In the genomic region with DNA sequence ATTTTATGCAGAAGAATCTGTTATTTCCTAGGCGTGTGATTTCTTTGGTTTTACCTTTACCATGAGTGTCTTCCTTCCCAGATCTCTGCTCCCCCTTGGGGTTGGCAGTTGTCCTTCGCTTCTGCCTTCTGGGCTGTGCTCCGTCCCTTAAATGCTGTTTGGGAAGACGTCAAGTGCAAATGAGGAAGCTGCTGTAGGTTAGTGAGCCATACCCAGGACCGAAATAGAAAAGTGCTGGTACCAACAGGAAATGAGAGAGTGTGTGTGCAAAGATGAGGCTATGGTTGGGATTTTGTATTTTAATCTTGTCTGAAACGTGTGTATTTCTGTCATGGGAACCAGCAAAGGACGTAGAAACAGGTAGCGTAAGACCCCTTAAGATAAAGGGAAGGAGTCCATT, we compare ENCODE assay signal across 8 cellular contexts.
A peak's percentile ranks its signal among the peaks of the same experiment; 100 is the strongest.
DNase-seq lines count a peak whose midpoint lies in the region; ATAC-seq and TF ChIP-seq lines count a peak whose summit lies in the region.

No MANE protein-coding gene starts in this region.

- H2BK20ac ChIP-seq in H9 (ENCODE audit: low read depth, low read length, poor library complexity, severe bottlenecking), result no peak overlapping the region

- H3T11ph ChIP-seq in H9 (ENCODE audit: low read length), result no peak overlapping the region

- H3K9me3 ChIP-seq in MM.1S (replicated peaks; ENCODE audit: insufficient read depth, low read length) (no peaks in the 10 kb centered on the region), H9 (ENCODE audit: control insufficient read depth, low read depth, low read length) (no peaks in the 10 kb centered on the region)

- WGBS in H9 (ENCODE audit: extremely low coverage, insufficient read length, low lambda C conversion rate), result no CpG with 5 or more reads among the region's 8 CpGs

- H2BK12ac ChIP-seq in H9 (ENCODE audit: insufficient read length, low read depth, low read length), result no peak overlapping the region

- H3K36me3 Mint-ChIP-seq in natural killer cell treated with Interleukin-12 subunit alpha and Interleukin-12 subunit beta and Interleukin-15 and Interleukin-18, amount 100 ng/mL, for 72 hours, result peaks cover 10% of the 10 kb centered on the region
- no peaks in the 10 kb centered on the region; a peak in 3 of 7 replicates for H3K36me3 Mint-ChIP-seq in H9 (ENCODE audit: insufficient read depth in 1 of 3, low read depth in 3 of 3)

- H4K91ac ChIP-seq in H9 (ENCODE audit: insufficient read length, low read depth, low read length), result no peak overlapping the region

- H3K9me3 Mint-ChIP-seq in natural killer cell treated with Interleukin-12 subunit alpha and Interleukin-12 subunit beta and Interleukin-15 and Interleukin-18, amount 100 ng/mL, for 72 hours, result peaks cover 3% of the 10 kb centered on the region
- no peaks in the 10 kb centered on the region; a peak in 1 of 5 replicates for H3K9me3 Mint-ChIP-seq in H9

- H3K4me1 ChIP-seq in MM.1S (ENCODE audit: low read length) (no peaks in the 10 kb centered on the region), H9 (ENCODE audit: insufficient read depth, low read length) (no peaks in the 10 kb centered on the region; the same call in 1 of the 2 replicates)

- no peak overlapping the region for H3K4ac ChIP-seq in H9 (ENCODE audit: low read depth, low read length)

- H4K20me1 ChIP-seq in MM.1S (ENCODE audit: insufficient read depth, low read length) (no peaks in the 10 kb centered on the region), H9 (ENCODE audit: control insufficient read depth, insufficient read depth, insufficient read length) (no peaks in the 10 kb centered on the region)

- no peak overlapping the region for H3K23ac ChIP-seq in H9 (ENCODE audit: insufficient read length, low read depth, low read length)

- no peak overlapping the region for H4K8ac ChIP-seq in H9 (replicated peaks; ENCODE audit: insufficient read length, low read depth, low read length)

- H3K56ac ChIP-seq in H9 (ENCODE audit: insufficient read length, low read depth, low read length), result no peak overlapping the region

- no peak overlapping the region for H2AK5ac ChIP-seq in H9 (ENCODE audit: insufficient read length, low read length)

- H3K4me2 ChIP-seq in MM.1S (ENCODE audit: low read depth, low read length) (no peak overlapping the region), H9 (ENCODE audit: insufficient read depth, insufficient read length, low read length) (no peak overlapping the region)

- no peak overlapping the region for H3K18ac ChIP-seq in H9 (ENCODE audit: insufficient read length, low read depth, low read length)

- H3K9ac ChIP-seq in MM.1S (ENCODE audit: low read length) (no peak overlapping the region), H9 (ENCODE audit: extremely low read depth, insufficient read length, low read length) (no peak overlapping the region)

- H3K27ac ChIP-seq in MM.1S (ENCODE audit: low read length), result no peak overlapping the region
- H3K27ac ChIP-seq in H9 (ENCODE audit: insufficient read length, low read depth, low read length), result no peak overlapping the region

- peak overlapping the region; percentile 6 to 44 for H3K27ac Mint-ChIP-seq in natural killer cell treated with Interleukin-12 subunit alpha and Interleukin-12 subunit beta and Interleukin-15 and Interleukin-18, amount 100 ng/mL, for 72 hours
- H3K27ac Mint-ChIP-seq in H9, result peak overlapping the region in 1 of 3 experiments; percentile 16; a peak in 2 of 7 replicates

- H2AFZ ChIP-seq in MM.1S (ENCODE audit: low read length), result no peak overlapping the region
- H2AFZ ChIP-seq in H9 (ENCODE audit: low read length), result no peak overlapping the region

- no peak overlapping the region for H2BK120ac ChIP-seq in H9 (ENCODE audit: low read depth, low read length, poor library complexity, severe bottlenecking)

- H3K4me3 Mint-ChIP-seq in natural killer cell treated with Interleukin-12 subunit alpha and Interleukin-12 subunit beta and Interleukin-15 and Interleukin-18, amount 100 ng/mL, for 72 hours, result peak overlapping the region; percentile 23
- H3K4me3 Mint-ChIP-seq in H9, result no peak overlapping the region

- peaks cover 10 to 18% of the 10 kb centered on the region in 2 donors for H3K4me1 Mint-ChIP-seq in natural killer cell treated with Interleukin-12 subunit alpha and Interleukin-12 subunit beta and Interleukin-15 and Interleukin-18, amount 100 ng/mL, for 72 hours (ENCODE audit: low read depth in 2 of 2)
- H3K4me1 Mint-ChIP-seq in H9, result peaks cover 31 to 38% of the 10 kb centered on the region in 2 experiments

- no peak overlapping the region for H3K4me3 ChIP-seq in MM.1S (ENCODE audit: low read length)

- no peaks in the 10 kb centered on the region for H3K79me1 ChIP-seq in H9 (ENCODE audit: insufficient read depth, low read depth, low read length, poor library complexity, severe bottlenecking)

- ATAC-seq in GM18498 (IDR thresholded peaks at IDR 0.05; ENCODE audit: unreplicated experiment) (peak; percentile 47), GM21717 (IDR thresholded peaks at IDR 0.05; ENCODE audit: unreplicated experiment) (peak; percentile 52)
- ATAC-seq in natural killer cell treated with Interleukin-12 subunit alpha and Interleukin-12 subunit beta and Interleukin-15 and Interleukin-18, amount 100 ng/mL, for 72 hours, result no peak

- no peak overlapping the region for H3K14ac ChIP-seq in H9 (ENCODE audit: insufficient read depth, low read length)

- no peak overlapping the region for H4K5ac ChIP-seq in H9 (ENCODE audit: insufficient read length, low read depth, low read length)

- no peaks in the 10 kb centered on the region for H3K79me2 ChIP-seq in MM.1S (ENCODE audit: low read length)
- no peaks in the 10 kb centered on the region for H3K79me2 ChIP-seq in H9 (ENCODE audit: insufficient read depth, low read length)

- H3K9me2 ChIP-seq in MM.1S (replicated peaks; ENCODE audit: insufficient read depth, low read length), result no peaks in the 10 kb centered on the region

- DNase-seq in NOMO-1 treated with DMSO at 0.1 percent for 48 hours (lab: John Stamatoyannopoulos, UW; ENCODE audit: unreplicated experiment) (peak; percentile 80), NCI-H2107 (lab: John Stamatoyannopoulos, UW) (no peak), MM.1S (no peak), H9 (no peak), ACHN (no peak)
- no peak for DNase-seq in natural killer cell treated with Interleukin-12 subunit alpha and Interleukin-12 subunit beta and Interleukin-15 and Interleukin-18, amount 100 ng/mL, for 72 hours (ENCODE audit: low spot score)

- no peaks in the 10 kb centered on the region for H3K27me3 ChIP-seq in MM.1S (replicated peaks; ENCODE audit: insufficient read depth, low read length)
- H3K27me3 ChIP-seq in H9 (ENCODE audit: insufficient read depth, low read length), result no peaks in the 10 kb centered on the region

- in situ Hi-C loops in ACHN (cut with HindIII; ENCODE audit: low pct_ligation_motif_present, low pct_unique_long_range_greater_than_20kb, low sequenced_read_pairs), result no loop called here

- H2BK5ac ChIP-seq in H9 (ENCODE audit: insufficient read length, low read length), result no peak overlapping the region

- H3K36me3 ChIP-seq in MM.1S (replicated peaks; ENCODE audit: insufficient read depth, low read length), result no peaks in the 10 kb centered on the region

- no peaks in the 10 kb centered on the region for H3K23me2 ChIP-seq in H9 (ENCODE audit: insufficient read length, low read depth, low read length, poor library complexity, severe bottlenecking)

- TF ChIP-seq CTCF in MM.1S (IDR thresholded peaks at IDR 0.05; ENCODE audit: low read length) (no peak), H9 (conservative IDR thresholded peaks at IDR 0.05) (no peak)

- H3F3A ChIP-seq in MM.1S (ENCODE audit: insufficient read depth, low read length), result no peaks in the 10 kb centered on the region

- H3K27me3 Mint-ChIP-seq in natural killer cell treated with Interleukin-12 subunit alpha and Interleukin-12 subunit beta and Interleukin-15 and Interleukin-18, amount 100 ng/mL, for 72 hours, result peaks cover 18 to 19% of the 10 kb centered on the region in 2 donors
- peaks cover 6% of the 10 kb centered on the region for H3K27me3 Mint-ChIP-seq in H9 (ENCODE audit: low read depth)

- no peak overlapping the region for H2BK15ac ChIP-seq in H9 (ENCODE audit: low read depth, low read length)

Comparison
In these comparisons a context has a peak if more than half of its experiments do, and no peak if none do; other contexts are left out.
1. ATAC-seq: peak in GM18498 (single experiment) and GM21717 (single experiment); none in natural killer cell treated with Interleukin-12 subunit alpha and Interleukin-12 subunit beta and Interleukin-15 and Interleukin-18, amount 100 ng/mL, for 72 hours (0 of 2).